Comparison of ENCODE assay signal across 18 cellular contexts in the genomic region with DNA sequence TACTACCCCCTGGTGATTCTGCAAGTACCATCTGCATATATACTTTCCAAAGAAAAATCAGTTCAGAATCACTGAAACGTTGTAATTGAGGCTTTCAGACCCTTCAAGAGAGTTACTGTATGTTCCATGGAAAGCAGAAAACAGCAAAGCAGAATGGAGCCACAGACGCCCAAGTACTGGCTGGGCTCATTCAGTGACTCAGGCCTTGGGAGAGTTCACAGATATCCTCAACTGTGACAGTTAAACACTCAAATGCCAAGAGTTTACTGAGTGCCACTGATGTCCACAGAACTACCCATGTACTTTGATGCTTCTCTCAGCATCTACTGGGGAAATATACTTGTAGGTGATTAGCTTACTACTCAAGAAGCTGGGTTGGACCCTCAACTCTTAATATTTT.
"Had no signal": no experiment of that assay in that cellular context is flagged by ENCODE, and none has a peak within 500 bp of the region (broad histone marks: within the 10 kb centered on the region; RNA-seq: fewer than 3 reads in every experiment).

No MANE protein-coding gene starts in this region.

- H3K27ac Mint-ChIP-seq: activated CD4-positive, alpha-beta memory T cell treated with anti-CD3 and anti-CD28 coated beads for 36 hours; activated naive CD4-positive, alpha-beta T cell treated with anti-CD3 and anti-CD28 coated beads, Interleukin-2, amount 50 U/mL, for 72 hours; activated T-helper 1 cell treated with anti-CD3 and anti-CD28 coated beads, Interleukin-12 subunit alpha, Interleukin-12 subunit beta, Interleukin-2, Interleukin-4 antibody, amounts not matched to agents 30 ng/mL and 10 ng/mL and 1 ng/mL, durations not matched to agents 14 hours and 24 hours and 36 hours; naive thymus-derived CD8-positive, alpha-beta T cell; stimulated activated naive CD8-positive, alpha-beta T cell treated with anti-CD3 and anti-CD28 coated beads, Interleukin-15, Interleukin-2, amounts not matched to agents 100 ng/mL and 50 ng/mL, for 24 hours had no signal

- H3K27me3 ChIP-seq: adrenal gland, cardiac muscle cell, left lung, spleen, tibial nerve, uterus had no signal

- H3K27ac ChIP-seq: cardiac muscle cell, left lung, spleen, tibial nerve, uterus, VCaP had no signal

- H3K36me3 ChIP-seq: adrenal gland, cardiac muscle cell, left lung, tibial nerve, uterus had no signal

- H3K36me3 Mint-ChIP-seq: activated CD4-positive, alpha-beta memory T cell treated with anti-CD3 and anti-CD28 coated beads for 36 hours; activated naive CD4-positive, alpha-beta T cell treated with anti-CD3 and anti-CD28 coated beads, Interleukin-2, amount 50 U/mL, for 72 hours; naive thymus-derived CD8-positive, alpha-beta T cell had no signal

- H3K4me3 ChIP-seq: adrenal gland, cardiac muscle cell, left lung, spleen, tibial nerve, uterus had no signal

- DNase-seq: activated CD4-positive, alpha-beta memory T cell treated with anti-CD3 and anti-CD28 coated beads for 36 hours; activated gamma-delta T cell treated with Interleukin-2 at 50 U/mL for 16 hours; activated T-cell treated with anti-CD3 and anti-CD28 coated beads for 4 hours; foreskin melanocyte; left lung; naive thymus-derived CD8-positive, alpha-beta T cell; spleen; stimulated activated CD4-positive, alpha-beta T cell treated with anti-CD3 and anti-CD28 coated beads, Interleukin-4, amount 100 ng/mL, for 4 hours; SW 1271; T-helper 2 cell; uterus had no signal

- H3K9me3 Mint-ChIP-seq: activated CD4-positive, alpha-beta memory T cell treated with anti-CD3 and anti-CD28 coated beads for 36 hours; activated T-helper 1 cell treated with anti-CD3 and anti-CD28 coated beads, Interleukin-12 subunit alpha, Interleukin-12 subunit beta, Interleukin-2, Interleukin-4 antibody, amounts not matched to agents 30 ng/mL and 10 ng/mL and 1 ng/mL, durations not matched to agents 14 hours and 24 hours and 36 hours; naive thymus-derived CD8-positive, alpha-beta T cell; stimulated activated naive CD8-positive, alpha-beta T cell treated with anti-CD3 and anti-CD28 coated beads, Interleukin-15, Interleukin-2, amounts not matched to agents 100 ng/mL and 50 ng/mL, for 24 hours had no signal

- ATAC-seq: activated naive CD4-positive, alpha-beta T cell treated with anti-CD3 and anti-CD28 coated beads, Interleukin-2, amount 50 U/mL, for 72 hours; left lung; naive thymus-derived CD8-positive, alpha-beta T cell had no signal

- H3K4me3 Mint-ChIP-seq: activated CD4-positive, alpha-beta memory T cell treated with anti-CD3 and anti-CD28 coated beads for 36 hours; activated T-helper 1 cell treated with anti-CD3 and anti-CD28 coated beads, Interleukin-12 subunit alpha, Interleukin-12 subunit beta, Interleukin-2, Interleukin-4 antibody, amounts not matched to agents 30 ng/mL and 10 ng/mL and 1 ng/mL, durations not matched to agents 14 hours and 24 hours and 36 hours; naive thymus-derived CD8-positive, alpha-beta T cell; stimulated activated naive CD8-positive, alpha-beta T cell treated with anti-CD3 and anti-CD28 coated beads, Interleukin-15, Interleukin-2, amounts not matched to agents 100 ng/mL and 50 ng/mL, for 24 hours had no signal

- H3K9me3 ChIP-seq: adrenal gland, left lung, spleen, tibial nerve, uterus had no signal
